ENCODE assay signal across 13 cellular contexts in the genomic region with DNA sequence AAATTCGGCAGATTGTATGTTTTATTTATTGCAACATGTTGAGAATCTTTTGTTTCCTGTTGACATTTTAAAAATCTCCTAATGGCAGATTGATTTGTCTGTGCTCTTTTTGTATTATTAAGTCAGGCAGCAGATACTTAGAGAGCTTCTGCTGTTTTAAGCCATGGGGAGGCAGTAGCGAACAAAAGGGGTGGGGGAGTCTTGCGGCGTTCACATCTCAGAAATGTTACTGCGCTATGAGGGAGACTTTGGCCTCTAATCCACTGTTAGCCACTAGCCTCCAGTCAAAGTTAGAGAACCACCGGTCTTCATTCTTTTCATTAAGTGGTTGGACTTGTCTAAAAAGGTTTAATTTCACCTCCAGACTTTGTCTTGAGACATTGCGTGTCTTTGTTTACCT.
DNase-seq lines count a peak whose midpoint lies in the region; ATAC-seq, FAIRE-seq and TF ChIP-seq lines count a peak whose summit lies in the region.
"Had no signal": no experiment of that assay in that cellular context is flagged by ENCODE, and none has a peak within 500 bp of the region (broad histone marks: within the 10 kb centered on the region; RNA-seq: fewer than 3 reads in every experiment).

No MANE protein-coding gene starts in this region.

- no peak overlapping the region for H3K9ac ChIP-seq in H9 (ENCODE audit: extremely low read depth, insufficient read length, low read length)

- TF ChIP-seq CTCF in H9 (conservative IDR thresholded peaks at IDR 0.05): peak; percentile 65

- peak overlapping the region in 1 of 3 experiments; percentile 25; a peak in 1 of 7 replicates for H3K27ac Mint-ChIP-seq in H9

- H3K18ac ChIP-seq in H9 (ENCODE audit: insufficient read length, low read depth, low read length): no peak overlapping the region

- H2BK120ac ChIP-seq in H9 (ENCODE audit: low read depth, low read length, poor library complexity, severe bottlenecking): no peak overlapping the region

- no peak overlapping the region for H3K4ac ChIP-seq in H9 (ENCODE audit: low read depth, low read length)

- peaks cover 28% of the 10 kb centered on the region; the same call in 1 of the 2 replicates for H3K79me2 ChIP-seq in H9 (ENCODE audit: insufficient read depth, low read length)

- DNase-seq in ACHN: peak; percentile 14
- DNase-seq in H9: peak; percentile 62
- DNase-seq in iPS-NIHi7 (ENCODE audit: extremely low spot score): peak; percentile 53
- DNase-seq in H4 (ENCODE audit: low spot score): no peak
- DNase-seq in posterior cingulate gyrus: no peak
- DNase-seq in MG63: no peak
- DNase-seq: activated B cell treated with CpG ODN at 0.5 μM for 24 hours, kidney, NCI-H1048 had no signal

- H3K14ac ChIP-seq in H9 (ENCODE audit: insufficient read depth, low read length): no peak overlapping the region

- H2BK15ac ChIP-seq in H9 (ENCODE audit: low read depth, low read length): no peak overlapping the region

- ATAC-seq in GM18861 (IDR thresholded peaks at IDR 0.05; ENCODE audit: unreplicated experiment): no peak

- H3K9me3 Mint-ChIP-seq in H9: no peaks in the 10 kb centered on the region; a peak in 1 of 5 replicates
- H3K9me3 Mint-ChIP-seq: activated B cell treated with CpG ODN at 0.5 μM for 24 hours had no signal

- H3K27me3 ChIP-seq in H9 (ENCODE audit: insufficient read depth, low read length) (no peaks in the 10 kb centered on the region), MG63 (no peaks in the 10 kb centered on the region)

- no peak overlapping the region for H2BK12ac ChIP-seq in H9 (ENCODE audit: insufficient read length, low read depth, low read length)

- no peak overlapping the region for H3K4me2 ChIP-seq in H9 (ENCODE audit: insufficient read depth, insufficient read length, low read length)

- H3K27me3 Mint-ChIP-seq in H9 (ENCODE audit: low read depth): no peaks in the 10 kb centered on the region
- H3K27me3 Mint-ChIP-seq: activated B cell treated with CpG ODN at 0.5 μM for 24 hours had no signal

- H2AFZ ChIP-seq in H9 (ENCODE audit: low read length): no peak overlapping the region

- H3K27ac ChIP-seq in H9 (ENCODE audit: insufficient read length, low read depth, low read length): no peak overlapping the region
- H3K27ac ChIP-seq: prostate gland had no signal

- no peak overlapping the region for H4K91ac ChIP-seq in H9 (ENCODE audit: insufficient read length, low read depth, low read length)

- H2BK5ac ChIP-seq in H9 (ENCODE audit: insufficient read length, low read length): no peak overlapping the region

- H2BK20ac ChIP-seq in H9 (ENCODE audit: low read depth, low read length, poor library complexity, severe bottlenecking): no peak overlapping the region

- H3K4me3 ChIP-seq in MG63: no peak overlapping the region
- H3K4me3 ChIP-seq: prostate gland had no signal

- H3K56ac ChIP-seq in H9 (ENCODE audit: insufficient read length, low read depth, low read length): no peak overlapping the region

- no peaks in the 10 kb centered on the region; the same call in 1 of the 2 replicates for H3K36me3 ChIP-seq in MG63
- H3K36me3 ChIP-seq: prostate gland had no signal

- intact Hi-C loops in posterior cingulate gyrus (cut with DNase I): loop anchor here (5.0 to 10.0 kb wide), 2 partner anchors 93 to 105 kb away; partner anchors contain the start of gene DYRK1A

- H4K20me1 ChIP-seq in H9 (ENCODE audit: control insufficient read depth, insufficient read depth, insufficient read length): no peaks in the 10 kb centered on the region

- peaks cover 15% of the 10 kb centered on the region for H3K4me1 ChIP-seq in H9 (ENCODE audit: insufficient read depth, low read length)

- in situ Hi-C loops in ACHN (cut with HindIII; ENCODE audit: low pct_ligation_motif_present, low pct_unique_long_range_greater_than_20kb, low sequenced_read_pairs): no loop called here

- H3K79me1 ChIP-seq in H9 (ENCODE audit: insufficient read depth, low read depth, low read length, poor library complexity, severe bottlenecking): peaks cover 4% of the 10 kb centered on the region

- no peaks in the 10 kb centered on the region for H3K23me2 ChIP-seq in H9 (ENCODE audit: insufficient read length, low read depth, low read length, poor library complexity, severe bottlenecking)

- H3K36me3 Mint-ChIP-seq in H9 (ENCODE audit: insufficient read depth in 1 of 3, low read depth in 3 of 3): peaks cover 0 to 3% (median 1%) of the 10 kb centered on the region in 3 experiments; a peak in 1 of 7 replicates

- peaks cover 67 to 69% of the 10 kb centered on the region in 2 experiments for H3K4me1 Mint-ChIP-seq in H9

- peak; percentile 15 for FAIRE-seq in TTC549 (lab: Jason Lieb, UNC)
- FAIRE-seq: GM18507, kidney had no signal

- H4K8ac ChIP-seq in H9 (replicated peaks; ENCODE audit: insufficient read length, low read depth, low read length): no peak overlapping the region

- no peaks in the 10 kb centered on the region for H3K9me3 ChIP-seq in H9 (ENCODE audit: control insufficient read depth, low read depth, low read length)
- no peaks in the 10 kb centered on the region for H3K9me3 ChIP-seq in MG63
- H3K9me3 ChIP-seq: prostate gland had no signal

- no peak overlapping the region for H3T11ph ChIP-seq in H9 (ENCODE audit: low read length)

- H3K4me3 Mint-ChIP-seq in H9: no peak overlapping the region
- H3K4me3 Mint-ChIP-seq: activated B cell treated with CpG ODN at 0.5 μM for 24 hours had no signal

- no CpG with 5 or more reads among the region's 7 CpGs for WGBS in H9 (ENCODE audit: extremely low coverage, insufficient read length, low lambda C conversion rate)

- no peak overlapping the region for H4K5ac ChIP-seq in H9 (ENCODE audit: insufficient read length, low read depth, low read length)

- no peak overlapping the region for H2AK5ac ChIP-seq in H9 (ENCODE audit: insufficient read length, low read length)

- no peak overlapping the region for H3K23ac ChIP-seq in H9 (ENCODE audit: insufficient read length, low read depth, low read length)

Comparison
In these comparisons a context has a peak if more than half of its experiments do, and no peak if none do; other contexts are left out.
1. DNase-seq: peak in ACHN (single experiment), H9 (single experiment) and iPS-NIHi7 (single experiment); none in H4 (single experiment), posterior cingulate gyrus (0 of 10) and MG63 (single experiment).